ENCODE assay signal across 8 cellular contexts in genomic region chr16:22007509-22008214, GRCh38. TPM values are rescaled to one million over a fixed set of nuclear protein-coding genes. Genes with fewer than 3 reads are reported as not detected.
A peak's percentile ranks its signal among the peaks of the same experiment; 100 is the strongest.
DNase-seq lines count a peak whose midpoint lies in the region; ATAC-seq lines count a peak whose summit lies in the region.

TSS of gene MOSMO (plus strand) at chr16:22008111. CDS start at chr16:22008302, 191 bp downstream.

- H3K9me3 ChIP-seq in SJCRH30 (replicated peaks), result no peaks in the 10 kb centered on the region

- intact Hi-C loops in activated naive CD4-positive, alpha-beta T cell treated with anti-CD3 and anti-CD28 coated beads for 36 hours (cut with micrococcal nuclease), result loop anchor here (2.0 kb wide), 1 partner anchor 55 kb away; the partner anchor contains the start of gene UQCRC2

- H3K4me1 ChIP-seq in SJCRH30, result peaks cover 2% of the 10 kb centered on the region; the same call in 1 of the 2 replicates

- peak; percentile 51 for DNase-seq in NCI-H748 (lab: John Stamatoyannopoulos, UW; ENCODE audit: unreplicated experiment)
- no peak for DNase-seq in NCI-H748 treated with DMSO at 0.1 percent for 48 hours (lab: John Stamatoyannopoulos, UW)
- DNase-seq in SJCRH30, result peak; percentile 45 to 56
- DNase-seq in activated naive CD4-positive, alpha-beta T cell treated with anti-CD3 and anti-CD28 coated beads for 36 hours, result peak; percentile 64
- DNase-seq in glomerular endothelial cell (ENCODE audit: extremely low read depth, low read depth, low spot score), result no peak
- peak; percentile 70 for DNase-seq in occipital lobe (lab: John Stamatoyannopoulos, UW)
- peak; percentile 65 for DNase-seq in superior temporal gyrus (ENCODE audit: extremely low spot score)

- peak within 1 kb of the TSS; percentile 73 for H3K27ac Mint-ChIP-seq in activated naive CD4-positive, alpha-beta T cell treated with anti-CD3 and anti-CD28 coated beads for 36 hours

- H3K9me3 Mint-ChIP-seq in activated naive CD4-positive, alpha-beta T cell treated with anti-CD3 and anti-CD28 coated beads for 36 hours, result no peaks in the 10 kb centered on the region

- peak within 1 kb of the TSS; percentile 85 for H3K4me3 Mint-ChIP-seq in activated naive CD4-positive, alpha-beta T cell treated with anti-CD3 and anti-CD28 coated beads for 36 hours

- H3K27me3 Mint-ChIP-seq in activated naive CD4-positive, alpha-beta T cell treated with anti-CD3 and anti-CD28 coated beads for 36 hours (ENCODE audit: low read depth), result no peaks in the 10 kb centered on the region

- peak within 1 kb of the TSS; percentile 80 for H3K4me3 ChIP-seq in SJCRH30

- peaks cover 40% of the 10 kb centered on the region for H3K4me1 Mint-ChIP-seq in activated naive CD4-positive, alpha-beta T cell treated with anti-CD3 and anti-CD28 coated beads for 36 hours (ENCODE audit: low read depth)

- no peak within 1 kb of the TSS; the same call in 1 of the 2 replicates for H3K27ac ChIP-seq in SJCRH30

- H3K36me3 ChIP-seq in SJCRH30, result no peaks in the 10 kb centered on the region

- CTCF ChIA-PET in activated naive CD4-positive, alpha-beta T cell treated with anti-CD3 and anti-CD28 coated beads for 36 hours (lab: Charles Lee), result interaction anchor here (0.6 to 17.2 kb wide), 6 partner anchors 9 to 850 kb away, joined by 3 to 308 read pairs (median 8); no protein-coding TSS in a partner anchor

- ATAC-seq in HG03520 (IDR thresholded peaks at IDR 0.05; ENCODE audit: unreplicated experiment), result peak; percentile 55

- peaks cover 6% of the 10 kb centered on the region; the same call in 1 of the 2 replicates for H3K27me3 ChIP-seq in SJCRH30

- no peaks in the 10 kb centered on the region for H3K36me3 Mint-ChIP-seq in activated naive CD4-positive, alpha-beta T cell treated with anti-CD3 and anti-CD28 coated beads for 36 hours (ENCODE audit: low read depth)

RNA-seq across cellular contexts. Expression of gene MOSMO, which starts in this region (rescaled TPM):
- total RNA-seq in SJCRH30 (2014; rRNA removed; shearing (Covaris generic)), result 12.1 and 12.5 TPM in 2 replicates
- 1 to 10 TPM; 6.5 to 6.7 TPM for total RNA-seq in activated naive CD4-positive, alpha-beta T cell treated with anti-CD3 and anti-CD28 coated beads for 36 hours
- total RNA-seq in glomerular endothelial cell (8.8 and 13.1 TPM in 2 replicates), occipital lobe (50.2 TPM)

Comparison
In these comparisons a context has a peak if more than half of its experiments do, and no peak if none do; other contexts are left out.
1. DNase-seq: peak in NCI-H748 (single experiment), SJCRH30 (2 of 2), activated naive CD4-positive, alpha-beta T cell treated with anti-CD3 and anti-CD28 coated beads for 36 hours (single experiment), occipital lobe (single experiment) and superior temporal gyrus (single experiment); none in NCI-H748 treated with DMSO at 0.1 percent for 48 hours (single experiment) and glomerular endothelial cell (single experiment).